Comparison of ENCODE assay signal across 8 cellular contexts in the genomic region with DNA sequence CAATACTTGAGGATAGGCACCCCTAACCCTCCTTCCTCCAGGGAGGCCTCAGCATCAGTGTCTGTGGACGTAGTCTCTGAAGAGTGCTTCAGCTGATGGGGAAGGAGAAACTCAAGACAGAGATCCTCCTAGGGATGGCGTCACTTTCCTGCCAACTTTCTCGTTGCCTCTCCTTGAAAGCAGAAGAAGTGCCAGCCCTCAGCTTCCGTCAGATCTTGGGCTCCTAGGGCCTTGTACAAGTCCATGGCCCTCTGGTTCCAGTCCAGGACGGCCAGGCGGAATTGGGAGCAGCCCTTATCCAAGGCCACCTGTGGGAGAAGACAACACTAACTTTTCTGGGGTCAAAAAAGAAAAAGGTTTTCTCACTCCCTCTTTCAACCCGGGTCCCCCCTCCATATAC. TPM values are rescaled to one million over a fixed set of nuclear protein-coding genes. Genes with fewer than 3 reads are reported as not detected.
DNase-seq lines count a peak whose midpoint lies in the region; ATAC-seq and TF ChIP-seq lines count a peak whose summit lies in the region.

No MANE protein-coding gene starts in this region.

- peaks cover 3% of the 10 kb centered on the region; the same call in 1 of the 2 replicates for H3K4me1 ChIP-seq in HEK293 (ENCODE audit: control insufficient read depth, insufficient read depth, low read length)
- peaks cover 0 to 18% (median 7%) of the 10 kb centered on the region in 3 donors for H3K4me1 ChIP-seq in gastroesophageal sphincter
- H3K4me1 ChIP-seq in gastrocnemius medialis, result peaks cover 8% of the 10 kb centered on the region in 2 donors

- H3K9me3 Mint-ChIP-seq in WTC11, result no peaks in the 10 kb centered on the region

- H3K36me3 Mint-ChIP-seq in WTC11, result peaks cover 4% of the 10 kb centered on the region

- no peaks in the 10 kb centered on the region for H3K9me3 ChIP-seq in HEK293 (ENCODE audit: control insufficient read depth, insufficient read depth, low read depth, low read length)
- H3K9me3 ChIP-seq in gastroesophageal sphincter, result no peaks in the 10 kb centered on the region
- H3K9me3 ChIP-seq in gastrocnemius medialis, result no peaks in the 10 kb centered on the region

- no peak for TF ChIP-seq EP300 in gastroesophageal sphincter (IDR thresholded peaks at IDR 0.05)

- in situ Hi-C loops in gastrocnemius medialis (cut with MboI; ENCODE audit: low sequenced_read_pairs in 4 of 4), result loop anchor here in 3 of 4 donors (5.0 kb wide), 2 partner anchors 56 to 61 kb away; a partner anchor contains a TSS

- H3K27me3 Mint-ChIP-seq in WTC11 (ENCODE audit: low read depth), result no peaks in the 10 kb centered on the region

- H3K4me1 Mint-ChIP-seq in WTC11, result peaks cover 9% of the 10 kb centered on the region

- CTCF ChIA-PET in HEK293 (lab: Yijun Ruan, JAX), result interaction anchor here (0.7 to 4.4 kb wide), 9 partner anchors 8 to 431 kb away, joined by 3 to 24 read pairs (median 6); a partner anchor contains a TSS
- CTCF ChIA-PET in WTC11 (lab: Charles Lee), result interaction anchor here (2.1 to 3.0 kb wide), 6 partner anchors 10 to 61 kb away, joined by 8 to 41 read pairs (median 28); a partner anchor contains a TSS

- H3K4me3 ChIP-seq in HEK293 (ENCODE audit: low read depth, low read length) (no peak overlapping the region), gastroesophageal sphincter (peak overlapping the region in 1 of 2 donors; percentile 68), gastrocnemius medialis (peak overlapping the region in 3 of 4 donors; percentile 74 to 90 (median 83))

- DNase-seq in WTC11 (ENCODE audit: low spot score) (no peak), gastrocnemius medialis (peak in 1 of 2 donors; percentile 37), SK-N-DZ (ENCODE audit: low spot score) (no peak), KG1 (lab: John Stamatoyannopoulos, UW) (no peak), COLO829 (ENCODE audit: low spot score) (no peak), SKM-1 treated with dmso at 0.1 percent for 144 hours (lab: John Stamatoyannopoulos, UW; ENCODE audit: unreplicated experiment) (no peak)

- ATAC-seq in WTC11 (no peak), gastroesophageal sphincter (no peak), gastrocnemius medialis (no peak)

- TF ChIP-seq POLR2A in gastroesophageal sphincter (IDR thresholded peaks at IDR 0.05) (no peak), gastrocnemius medialis (IDR thresholded peaks at IDR 0.05) (no peak)

- TF ChIP-seq CTCF in HEK293 (tag by site-specific recombination; IDR thresholded peaks at IDR 0.05) (no peak), WTC11 (IDR thresholded peaks at IDR 0.05) (no peak), gastroesophageal sphincter (IDR thresholded peaks at IDR 0.05) (no peak), gastrocnemius medialis (IDR thresholded peaks at IDR 0.05 in 4 of 5, conservative IDR thresholded peaks at IDR 0.05 in 1 of 5) (no peak)

- POLR2A ChIA-PET in HEK293 (lab: Yijun Ruan, JAX) (interaction anchor here (0.6 to 9.6 kb wide), 5 partner anchors 11 to 60 kb away, joined by 5 to 215 read pairs (median 21); a partner anchor contains a TSS), WTC11 (lab: Charles Lee) (interaction anchor here (1.0 to 3.1 kb wide), 3 partner anchors 30 to 147 kb away, joined by 3 to 40 read pairs (median 20); a partner anchor contains a TSS)

- no peaks in the 10 kb centered on the region for H3K27me3 ChIP-seq in gastroesophageal sphincter
- no peaks in the 10 kb centered on the region for H3K27me3 ChIP-seq in gastrocnemius medialis

- peaks cover 0 to 8% of the 10 kb centered on the region in 2 experiments; a peak in 2 of 3 replicates for H3K36me3 ChIP-seq in HEK293 (ENCODE audit: control insufficient read depth in 2 of 2, insufficient read depth in 1 of 2, low read length in 2 of 2)
- H3K36me3 ChIP-seq in gastroesophageal sphincter, result peaks cover 0 to 13% of the 10 kb centered on the region in 2 donors
- peaks cover 0 to 9% of the 10 kb centered on the region in 2 donors for H3K36me3 ChIP-seq in gastrocnemius medialis

- intact Hi-C loops in gastrocnemius medialis (cut with DNase I; ENCODE audit: low total_unique reads), result loop anchor here (5.0 kb wide), 1 partner anchor 206 kb away; a partner anchor contains a TSS

- 94% methylated on average over 2 of the region's 7 CpGs; no CpG with 5 or more reads in 1 of the 2 donors for WGBS in gastroesophageal sphincter (ENCODE audit: low coverage in 1 of 2), 2 donors

- peak overlapping the region; percentile 85 for H3K4me3 Mint-ChIP-seq in WTC11

- no peak overlapping the region for H3K27ac Mint-ChIP-seq in WTC11

- no peak overlapping the region for H3K27ac ChIP-seq in HEK293 (ENCODE audit: extremely low read depth, low read depth, low read length)
- H3K27ac ChIP-seq in gastroesophageal sphincter, result peak overlapping the region in 3 of 4 donors; percentile 93 to 96 (median 93)
- peak overlapping the region; percentile 93 to 99 (median 96) for H3K27ac ChIP-seq in gastrocnemius medialis

TF ChIP-seq in HEK293, 187 proteins besides CTCF, POLR2A, EP300 and RAD21:
- TF ChIP-seq ZNF239 (tag by site-specific recombination; IDR thresholded peaks at IDR 0.05) (no peak), PRDM1 (tag by site-specific recombination; IDR thresholded peaks at IDR 0.05) (peak; percentile 69)

TF ChIP-seq in WTC11, 78 proteins besides CTCF, POLR2A, EP300 and RAD21 (continues in another document):
- TF ChIP-seq ZNF138 (CRISPR knock-in tag; conservative IDR thresholded peaks at IDR 0.05) (no peak), NR3C1 (CRISPR knock-in tag; conservative IDR thresholded peaks at IDR 0.05; ENCODE audit: low read depth) (no peak), ETV6 (CRISPR knock-in tag; IDR thresholded peaks at IDR 0.05) (no peak), NR2C2 (CRISPR knock-in tag; IDR thresholded peaks at IDR 0.05) (no peak), CREM (CRISPR knock-in tag; IDR thresholded peaks at IDR 0.05) (no peak), ZNF232 (CRISPR knock-in tag; IDR thresholded peaks at IDR 0.05) (no peak), RORB (CRISPR knock-in tag; IDR thresholded peaks at IDR 0.05) (no peak), ZNF671 (CRISPR knock-in tag; IDR thresholded peaks at IDR 0.05) (no peak), TEAD1 (CRISPR knock-in tag; IDR thresholded peaks at IDR 0.05) (no peak)
- TF ChIP-seq, protein P1, sequence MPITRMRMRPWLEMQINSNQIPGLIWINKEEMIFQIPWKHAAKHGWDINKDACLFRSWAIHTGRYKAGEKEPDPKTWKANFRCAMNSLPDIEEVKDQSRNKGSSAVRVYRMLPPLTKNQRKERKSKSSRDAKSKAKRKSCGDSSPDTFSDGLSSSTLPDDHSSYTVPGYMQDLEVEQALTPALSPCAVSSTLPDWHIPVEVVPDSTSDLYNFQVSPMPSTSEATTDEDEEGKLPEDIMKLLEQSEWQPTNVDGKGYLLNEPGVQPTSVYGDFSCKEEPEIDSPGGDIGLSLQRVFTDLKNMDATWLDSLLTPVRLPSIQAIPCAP (CRISPR knock-in tag; IDR thresholded peaks at IDR 0.05), result no peak
- TF ChIP-seq, protein P2, sequence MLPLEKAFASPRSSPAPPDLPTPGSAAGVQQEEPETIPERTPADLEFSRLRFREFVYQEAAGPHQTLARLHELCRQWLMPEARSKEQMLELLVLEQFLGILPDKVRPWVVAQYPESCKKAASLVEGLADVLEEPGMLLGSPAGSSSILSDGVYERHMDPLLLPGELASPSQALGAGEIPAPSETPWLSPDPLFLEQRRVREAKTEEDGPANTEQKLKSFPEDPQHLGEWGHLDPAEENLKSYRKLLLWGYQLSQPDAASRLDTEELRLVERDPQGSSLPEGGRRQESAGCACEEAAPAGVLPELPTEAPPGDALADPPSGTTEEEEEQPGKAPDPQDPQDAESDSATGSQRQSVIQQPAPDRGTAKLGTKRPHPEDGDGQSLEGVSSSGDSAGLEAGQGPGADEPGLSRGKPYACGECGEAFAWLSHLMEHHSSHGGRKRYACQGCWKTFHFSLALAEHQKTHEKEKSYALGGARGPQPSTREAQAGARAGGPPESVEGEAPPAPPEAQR (CRISPR knock-in tag; IDR thresholded peaks at IDR 0.05), result no peak
- TF ChIP-seq, protein P3, sequence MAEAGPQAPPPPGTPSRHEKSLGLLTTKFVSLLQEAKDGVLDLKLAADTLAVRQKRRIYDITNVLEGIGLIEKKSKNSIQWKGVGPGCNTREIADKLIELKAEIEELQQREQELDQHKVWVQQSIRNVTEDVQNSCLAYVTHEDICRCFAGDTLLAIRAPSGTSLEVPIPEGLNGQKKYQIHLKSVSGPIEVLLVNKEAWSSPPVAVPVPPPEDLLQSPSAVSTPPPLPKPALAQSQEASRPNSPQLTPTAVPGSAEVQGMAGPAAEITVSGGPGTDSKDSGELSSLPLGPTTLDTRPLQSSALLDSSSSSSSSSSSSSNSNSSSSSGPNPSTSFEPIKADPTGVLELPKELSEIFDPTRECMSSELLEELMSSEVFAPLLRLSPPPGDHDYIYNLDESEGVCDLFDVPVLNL (CRISPR knock-in tag; IDR thresholded peaks at IDR 0.05; ENCODE audit: borderline replicate concordance, low read depth), result no peak

RNA-seq across cellular contexts. Expression of a gene that starts 1.3 kb away (rescaled TPM):
- 68.3 to 75.8 TPM (median 73.1 TPM) in 3 replicates for total RNA-seq in WTC11 (2021)
- 10 to 100 TPM; 50.6 to 72.3 (median 62.3) TPM for total RNA-seq in gastroesophageal sphincter
- 10 to 100 TPM; 38.4 to 79.4 (median 60.4) TPM for total RNA-seq in gastrocnemius medialis
- 39.1 and 41.5 TPM in 2 replicates for polyA plus RNA-seq in SK-N-DZ (2014; cell fraction: cytosol; rRNA removed)
- polyA plus RNA-seq in SK-N-DZ (2014; cell fraction: nucleus; rRNA removed), result 123 and 125 TPM in 2 replicates

RNA-seq across cellular contexts. Expression of a gene that starts 3.6 kb away (rescaled TPM):
- 0.83 to 1.2 TPM (median 1.1 TPM) in 3 replicates for total RNA-seq in WTC11 (2021)
- total RNA-seq in gastroesophageal sphincter, result 1 to 10 TPM in 1 of 4 donors, under 1 TPM in 1, not detected in 2; 0.40 to 3.0 TPM
- total RNA-seq in gastrocnemius medialis, result not detected
- not detected in 2 replicates for polyA plus RNA-seq in SK-N-DZ (2014; cell fraction: cytosol; rRNA removed)
- not detected in 2 replicates for polyA plus RNA-seq in SK-N-DZ (2014; cell fraction: nucleus; rRNA removed)

RNA-seq across cellular contexts. Expression of a gene that starts 11.6 kb away (rescaled TPM):
- total RNA-seq in WTC11 (2021) (32.5 to 35.1 TPM (median 33.3 TPM) in 3 replicates), gastroesophageal sphincter (10 to 100 TPM; 39.3 to 54.6 (median 47.4) TPM), gastrocnemius medialis (100 to 1,000 TPM; 100 to 174 (median 140) TPM)
- polyA plus RNA-seq in SK-N-DZ (2014; cell fraction: cytosol; rRNA removed), result 117 and 125 TPM in 2 replicates
- 102 and 145 TPM in 2 replicates for polyA plus RNA-seq in SK-N-DZ (2014; cell fraction: nucleus; rRNA removed)

RNA-seq across cellular contexts. Expression of a gene that starts 24.4 kb away (rescaled TPM):
- total RNA-seq in WTC11 (2021), result 29.1 to 37.5 TPM (median 35.9 TPM) in 3 replicates
- total RNA-seq in gastroesophageal sphincter, result 1 to 10 TPM in 3 of 4 donors, under 1 TPM in 1; 0.77 to 3.6 (median 2.3) TPM
- under 1 TPM; 0.10 to 0.81 (median 0.21) TPM for total RNA-seq in gastrocnemius medialis
- polyA plus RNA-seq in SK-N-DZ (2014; cell fraction: cytosol; rRNA removed), result 0.25 and 0.28 TPM in 2 replicates
- polyA plus RNA-seq in SK-N-DZ (2014; cell fraction: nucleus; rRNA removed), result 0.85 and 1.2 TPM in 2 replicates

RNA-seq across cellular contexts. Expression of a gene that starts 36.4 kb away (rescaled TPM):
- total RNA-seq in WTC11 (2021) (15.2 to 19.9 TPM (median 17.5 TPM) in 3 replicates), gastroesophageal sphincter (1 to 10 TPM; 5.1 to 9.0 (median 5.9) TPM), gastrocnemius medialis (1 to 10 TPM in 2 of 4 donors, under 1 TPM in 1, not detected in 1; 0.66 to 1.3 (median 1.1) TPM)
- polyA plus RNA-seq in SK-N-DZ (2014; cell fraction: cytosol; rRNA removed), result not detected in 2 replicates
- 0.45 and 2.5 TPM in 2 replicates for polyA plus RNA-seq in SK-N-DZ (2014; cell fraction: nucleus; rRNA removed)
